ENCODE assay signal across 2 cellular contexts in the genomic region with DNA sequence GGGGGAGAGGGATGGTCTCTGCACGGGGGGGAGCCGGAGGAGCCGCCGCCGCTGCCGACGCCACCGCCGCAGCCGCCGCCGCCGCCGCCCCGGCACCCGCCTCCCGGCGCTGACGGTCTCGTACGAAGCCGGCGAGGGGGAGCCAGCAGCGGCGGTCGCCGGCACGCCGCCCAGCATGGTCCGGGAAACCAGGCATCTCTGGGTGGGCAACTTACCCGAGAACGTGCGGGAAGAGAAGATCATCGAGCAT.
TF ChIP-seq lines count a peak whose summit lies in the region.

No MANE protein-coding gene starts in this region.

TF ChIP-seq in HepG2, 621 proteins besides CTCF, POLR2A, EP300 and RAD21 (continues in another document):
- TF ChIP-seq ZNF121 (CRISPR knock-in tag; IDR thresholded peaks at IDR 0.05), result 0 out of 2 replicates have a peak, but pooled peaks have one; percentile 14
- 0 out of 2 replicates have a peak, but pooled peaks have one; percentile 35 for TF ChIP-seq ZSCAN31 (CRISPR knock-in tag; IDR thresholded peaks at IDR 0.05; ENCODE audit: low read depth)
- no peak for TF ChIP-seq DBP (CRISPR knock-in tag; IDR thresholded peaks at IDR 0.05; ENCODE audit: not compliant biosample characterization)
- TF ChIP-seq ZNF777 (CRISPR knock-in tag; IDR thresholded peaks at IDR 0.05), result no peak
- TF ChIP-seq ZNF773 (CRISPR knock-in tag; IDR thresholded peaks at IDR 0.05; ENCODE audit: borderline replicate concordance), result no peak
- TF ChIP-seq CBX5 (CRISPR knock-in tag; IDR thresholded peaks at IDR 0.05; ENCODE audit: borderline replicate concordance), result no peak
- TF ChIP-seq, protein P1, sequence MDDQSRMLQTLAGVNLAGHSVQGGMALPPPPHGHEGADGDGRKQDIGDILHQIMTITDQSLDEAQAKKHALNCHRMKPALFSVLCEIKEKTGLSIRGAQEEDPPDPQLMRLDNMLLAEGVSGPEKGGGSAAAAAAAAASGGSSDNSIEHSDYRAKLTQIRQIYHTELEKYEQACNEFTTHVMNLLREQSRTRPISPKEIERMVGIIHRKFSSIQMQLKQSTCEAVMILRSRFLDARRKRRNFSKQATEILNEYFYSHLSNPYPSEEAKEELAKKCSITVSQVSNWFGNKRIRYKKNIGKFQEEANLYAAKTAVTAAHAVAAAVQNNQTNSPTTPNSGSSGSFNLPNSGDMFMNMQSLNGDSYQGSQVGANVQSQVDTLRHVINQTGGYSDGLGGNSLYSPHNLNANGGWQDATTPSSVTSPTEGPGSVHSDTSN (CRISPR knock-in tag; IDR thresholded peaks at IDR 0.05; ENCODE audit: borderline replicate concordance), result no peak
- no peak for TF ChIP-seq STAG1 (CRISPR knock-in tag; IDR thresholded peaks at IDR 0.05)
- no peak for TF ChIP-seq ZNF367 (CRISPR knock-in tag; IDR thresholded peaks at IDR 0.05; ENCODE audit: borderline replicate concordance)
- TF ChIP-seq PATZ1 (CRISPR knock-in tag; IDR thresholded peaks at IDR 0.05), result no peak
- TF ChIP-seq ZNF432 (CRISPR knock-in tag; IDR thresholded peaks at IDR 0.05; ENCODE audit: borderline replicate concordance), result no peak
- 0 out of 2 replicates have a peak, but pooled peaks have one; percentile 42 for TF ChIP-seq ZBTB2 (CRISPR knock-in tag; IDR thresholded peaks at IDR 0.05; ENCODE audit: low read depth)
- no peak for TF ChIP-seq DR1 (CRISPR knock-in tag; IDR thresholded peaks at IDR 0.05)
- TF ChIP-seq FOSL1 (CRISPR knock-in tag; IDR thresholded peaks at IDR 0.05; ENCODE audit: borderline replicate concordance), result no peak
- TF ChIP-seq RFX5 (IDR thresholded peaks at IDR 0.05; ENCODE audit: low read depth, low read length), result no peak
- TF ChIP-seq MAF1 (CRISPR knock-in tag; IDR thresholded peaks at IDR 0.05; ENCODE audit: borderline replicate concordance), result no peak
- no peak for TF ChIP-seq XRCC5 (optimal IDR thresholded peaks at IDR 0.05; ENCODE audit: low read length)
- peak; percentile 13 for TF ChIP-seq ASH2L (IDR thresholded peaks at IDR 0.05; ENCODE audit: insufficient read length, low read depth, low read length)
- TF ChIP-seq, protein P2, sequence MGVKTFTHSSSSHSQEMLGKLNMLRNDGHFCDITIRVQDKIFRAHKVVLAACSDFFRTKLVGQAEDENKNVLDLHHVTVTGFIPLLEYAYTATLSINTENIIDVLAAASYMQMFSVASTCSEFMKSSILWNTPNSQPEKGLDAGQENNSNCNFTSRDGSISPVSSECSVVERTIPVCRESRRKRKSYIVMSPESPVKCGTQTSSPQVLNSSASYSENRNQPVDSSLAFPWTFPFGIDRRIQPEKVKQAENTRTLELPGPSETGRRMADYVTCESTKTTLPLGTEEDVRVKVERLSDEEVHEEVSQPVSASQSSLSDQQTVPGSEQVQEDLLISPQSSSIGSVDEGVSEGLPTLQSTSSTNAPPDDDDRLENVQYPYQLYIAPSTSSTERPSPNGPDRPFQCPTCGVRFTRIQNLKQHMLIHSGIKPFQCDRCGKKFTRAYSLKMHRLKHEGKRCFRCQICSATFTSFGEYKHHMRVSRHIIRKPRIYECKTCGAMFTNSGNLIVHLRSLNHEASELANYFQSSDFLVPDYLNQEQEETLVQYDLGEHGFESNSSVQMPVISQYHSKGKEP (CRISPR knock-in tag; IDR thresholded peaks at IDR 0.05), result no peak
- TF ChIP-seq ZNF430 (CRISPR knock-in tag; IDR thresholded peaks at IDR 0.05), result no peak
- TF ChIP-seq, protein P3, sequence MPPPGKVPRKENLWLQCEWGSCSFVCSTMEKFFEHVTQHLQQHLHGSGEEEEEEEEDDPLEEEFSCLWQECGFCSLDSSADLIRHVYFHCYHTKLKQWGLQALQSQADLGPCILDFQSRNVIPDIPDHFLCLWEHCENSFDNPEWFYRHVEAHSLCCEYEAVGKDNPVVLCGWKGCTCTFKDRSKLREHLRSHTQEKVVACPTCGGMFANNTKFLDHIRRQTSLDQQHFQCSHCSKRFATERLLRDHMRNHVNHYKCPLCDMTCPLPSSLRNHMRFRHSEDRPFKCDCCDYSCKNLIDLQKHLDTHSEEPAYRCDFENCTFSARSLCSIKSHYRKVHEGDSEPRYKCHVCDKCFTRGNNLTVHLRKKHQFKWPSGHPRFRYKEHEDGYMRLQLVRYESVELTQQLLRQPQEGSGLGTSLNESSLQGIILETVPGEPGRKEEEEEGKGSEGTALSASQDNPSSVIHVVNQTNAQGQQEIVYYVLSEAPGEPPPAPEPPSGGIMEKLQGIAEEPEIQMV (CRISPR knock-in tag; IDR thresholded peaks at IDR 0.05; ENCODE audit: low read depth), result no peak
- no peak for TF ChIP-seq ZNF891 (CRISPR knock-in tag; IDR thresholded peaks at IDR 0.05)
- no peak for TF ChIP-seq ZSCAN25 (CRISPR knock-in tag; IDR thresholded peaks at IDR 0.05)

TF ChIP-seq in GM12891, 5 proteins besides CTCF, POLR2A, EP300 and RAD21:
- TF ChIP-seq TAF1 (IDR thresholded peaks at IDR 0.05; ENCODE audit: low read depth, low read length) (no peak), PAX5 (IDR thresholded peaks at IDR 0.05; ENCODE audit: insufficient read depth, low read length, severe bottlenecking) (no peak), POU2F2 (IDR thresholded peaks at IDR 0.05; ENCODE audit: low read depth, low read length) (no peak), SPI1 (IDR thresholded peaks at IDR 0.05; ENCODE audit: low read depth, low read length) (no peak), POLR2AphosphoS5 (IDR thresholded peaks at IDR 0.05; ENCODE audit: low read depth, low read length) (no peak)
